In the genomic region with DNA sequence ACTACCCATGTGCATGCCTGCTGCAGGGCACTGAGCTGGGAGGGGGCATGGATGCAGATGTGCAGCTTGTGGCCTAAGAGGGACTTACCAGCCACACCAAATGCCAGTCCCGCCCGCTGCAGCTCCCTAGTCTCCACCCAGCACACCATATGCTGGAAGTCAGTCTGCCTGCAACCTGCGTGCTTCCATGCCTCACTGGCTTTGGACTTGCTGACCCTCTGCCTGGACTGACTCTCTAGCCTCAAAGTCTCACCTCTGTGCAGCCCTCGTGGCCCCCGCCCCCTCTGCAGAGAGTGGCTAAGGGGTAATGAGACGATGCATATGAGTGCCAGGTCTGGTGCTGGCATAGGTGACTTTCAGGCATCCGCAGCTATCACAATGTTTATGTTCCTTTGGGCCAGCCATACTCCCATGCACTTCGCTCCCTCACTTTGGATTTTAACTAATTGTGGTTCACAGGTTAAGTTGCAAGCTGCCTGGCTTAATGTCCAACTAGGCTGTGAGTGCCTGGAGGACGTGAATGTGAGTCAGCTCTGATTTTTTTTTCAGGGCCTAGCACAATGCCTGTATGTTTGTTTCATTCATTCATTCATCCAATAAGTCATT, we compare ENCODE assay signal across 1 cellular context.
A peak's percentile ranks its signal among the peaks of the same experiment; 100 is the strongest.
TF ChIP-seq lines count a peak whose summit lies in the region.

No MANE protein-coding gene starts in this region.

TF ChIP-seq in HepG2, 621 proteins besides CTCF, POLR2A, EP300 and RAD21 (continued from another document and continues in another):
- TF ChIP-seq, protein P1, sequence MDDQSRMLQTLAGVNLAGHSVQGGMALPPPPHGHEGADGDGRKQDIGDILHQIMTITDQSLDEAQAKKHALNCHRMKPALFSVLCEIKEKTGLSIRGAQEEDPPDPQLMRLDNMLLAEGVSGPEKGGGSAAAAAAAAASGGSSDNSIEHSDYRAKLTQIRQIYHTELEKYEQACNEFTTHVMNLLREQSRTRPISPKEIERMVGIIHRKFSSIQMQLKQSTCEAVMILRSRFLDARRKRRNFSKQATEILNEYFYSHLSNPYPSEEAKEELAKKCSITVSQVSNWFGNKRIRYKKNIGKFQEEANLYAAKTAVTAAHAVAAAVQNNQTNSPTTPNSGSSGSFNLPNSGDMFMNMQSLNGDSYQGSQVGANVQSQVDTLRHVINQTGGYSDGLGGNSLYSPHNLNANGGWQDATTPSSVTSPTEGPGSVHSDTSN (CRISPR knock-in tag; IDR thresholded peaks at IDR 0.05; ENCODE audit: borderline replicate concordance), result no peak
- TF ChIP-seq ZBTB7B (CRISPR knock-in tag; IDR thresholded peaks at IDR 0.05) (no peak), ZNF691 (CRISPR knock-in tag; IDR thresholded peaks at IDR 0.05; ENCODE audit: borderline replicate concordance, low read depth) (no peak), ZNF816 (CRISPR knock-in tag; IDR thresholded peaks at IDR 0.05; ENCODE audit: borderline replicate concordance) (no peak), ZNF329 (CRISPR knock-in tag; IDR thresholded peaks at IDR 0.05; ENCODE audit: low read depth) (no peak), ZNF576 (CRISPR knock-in tag; IDR thresholded peaks at IDR 0.05) (no peak), ZNF556 (CRISPR knock-in tag; IDR thresholded peaks at IDR 0.05; ENCODE audit: borderline replicate concordance) (peak; percentile 50; the same call in 1 of the 2 replicates), ARID3A (IDR thresholded peaks at IDR 0.05; ENCODE audit: low read depth, low read length) (0 out of 2 replicates have a peak, but pooled peaks have one; percentile 5), E2F5 (CRISPR knock-in tag; conservative IDR thresholded peaks at IDR 0.05) (no peak), ZNF747 (CRISPR knock-in tag; IDR thresholded peaks at IDR 0.05; ENCODE audit: borderline replicate concordance) (no peak), SNAPC5 (CRISPR knock-in tag; IDR thresholded peaks at IDR 0.05; ENCODE audit: borderline replicate concordance) (no peak), ZNF546 (CRISPR knock-in tag; conservative IDR thresholded peaks at IDR 0.05) (no peak), CENPT (CRISPR knock-in tag; IDR thresholded peaks at IDR 0.05; ENCODE audit: low read depth) (no peak), XRCC5 (optimal IDR thresholded peaks at IDR 0.05; ENCODE audit: low read length) (peak; percentile 51), ZBTB42 (CRISPR knock-in tag; IDR thresholded peaks at IDR 0.05) (no peak), KLF13 (CRISPR knock-in tag; IDR thresholded peaks at IDR 0.05) (no peak), SALL1 (CRISPR knock-in tag; IDR thresholded peaks at IDR 0.05) (peak; percentile 46; the same call in 1 of the 2 replicates), SUZ12 (IDR thresholded peaks at IDR 0.05; ENCODE audit: low read depth, low read length) (no peak), TCF12 (IDR thresholded peaks at IDR 0.05) (no peak), TCF12 (CRISPR knock-in tag; IDR thresholded peaks at IDR 0.05) (no peak), PTBP1 (IDR thresholded peaks at IDR 0.05; ENCODE audit: low read depth, low read length, poor library complexity, severe bottlenecking) (no peak), ZNF841 (CRISPR knock-in tag; IDR thresholded peaks at IDR 0.05; ENCODE audit: borderline replicate concordance) (no peak), ZBTB20 (CRISPR knock-in tag; IDR thresholded peaks at IDR 0.05; ENCODE audit: borderline replicate concordance, low read depth) (0 out of 2 replicates have a peak, but pooled peaks have one; percentile 40), SOX6 (IDR thresholded peaks at IDR 0.05) (no peak), SOX6 (CRISPR knock-in tag; IDR thresholded peaks at IDR 0.05) (peak; percentile 35), ERF (CRISPR knock-in tag; IDR thresholded peaks at IDR 0.05) (no peak), HNF4G (IDR thresholded peaks at IDR 0.05; ENCODE audit: borderline replicate concordance, low read depth, low read length) (peak; percentile 54), HNF4G (CRISPR knock-in tag; IDR thresholded peaks at IDR 0.05; ENCODE audit: borderline replicate concordance, low read depth) (no peak), HNRNPK (IDR thresholded peaks at IDR 0.05; ENCODE audit: low read depth, low read length, poor library complexity, severe bottlenecking) (no peak), SP1 (IDR thresholded peaks at IDR 0.05) (no peak), SP1 (CRISPR knock-in tag; IDR thresholded peaks at IDR 0.05) (no peak), TMF1 (CRISPR knock-in tag; IDR thresholded peaks at IDR 0.05; ENCODE audit: low read depth) (no peak), SRSF9 (IDR thresholded peaks at IDR 0.05; ENCODE audit: borderline replicate concordance, insufficient read depth, low read depth, low read length, poor library complexity, severe bottlenecking) (no peak), ZNF83 (CRISPR knock-in tag; IDR thresholded peaks at IDR 0.05; ENCODE audit: borderline replicate concordance) (no peak; the same call in 1 of the 2 replicates), ZNF317 (CRISPR knock-in tag; IDR thresholded peaks at IDR 0.05) (no peak), ZNF782 (CRISPR knock-in tag; IDR thresholded peaks at IDR 0.05; ENCODE audit: borderline replicate concordance) (no peak), ZMYM2 (CRISPR knock-in tag; IDR thresholded peaks at IDR 0.05) (no peak), FOSL1 (CRISPR knock-in tag; IDR thresholded peaks at IDR 0.05; ENCODE audit: borderline replicate concordance) (no peak)
- TF ChIP-seq, protein P2, sequence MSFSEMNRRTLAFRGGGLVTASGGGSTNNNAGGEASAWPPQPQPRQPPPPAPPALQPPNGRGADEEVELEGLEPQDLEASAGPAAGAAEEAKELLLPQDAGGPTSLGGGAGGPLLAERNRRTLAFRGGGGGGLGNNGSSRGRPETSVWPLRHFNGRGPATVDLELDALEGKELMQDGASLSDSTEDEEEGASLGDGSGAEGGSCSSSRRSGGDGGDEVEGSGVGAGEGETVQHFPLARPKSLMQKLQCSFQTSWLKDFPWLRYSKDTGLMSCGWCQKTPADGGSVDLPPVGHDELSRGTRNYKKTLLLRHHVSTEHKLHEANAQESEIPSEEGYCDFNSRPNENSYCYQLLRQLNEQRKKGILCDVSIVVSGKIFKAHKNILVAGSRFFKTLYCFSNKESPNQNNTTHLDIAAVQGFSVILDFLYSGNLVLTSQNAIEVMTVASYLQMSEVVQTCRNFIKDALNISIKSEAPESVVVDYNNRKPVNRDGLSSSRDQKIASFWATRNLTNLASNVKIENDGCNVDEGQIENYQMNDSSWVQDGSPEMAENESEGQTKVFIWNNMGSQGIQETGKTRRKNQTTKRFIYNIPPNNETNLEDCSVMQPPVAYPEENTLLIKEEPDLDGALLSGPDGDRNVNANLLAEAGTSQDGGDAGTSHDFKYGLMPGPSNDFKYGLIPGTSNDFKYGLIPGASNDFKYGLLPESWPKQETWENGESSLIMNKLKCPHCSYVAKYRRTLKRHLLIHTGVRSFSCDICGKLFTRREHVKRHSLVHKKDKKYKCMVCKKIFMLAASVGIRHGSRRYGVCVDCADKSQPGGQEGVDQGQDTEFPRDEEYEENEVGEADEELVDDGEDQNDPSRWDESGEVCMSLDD (CRISPR knock-in tag; IDR thresholded peaks at IDR 0.05; ENCODE audit: borderline replicate concordance), result no peak
- TF ChIP-seq, protein P3, sequence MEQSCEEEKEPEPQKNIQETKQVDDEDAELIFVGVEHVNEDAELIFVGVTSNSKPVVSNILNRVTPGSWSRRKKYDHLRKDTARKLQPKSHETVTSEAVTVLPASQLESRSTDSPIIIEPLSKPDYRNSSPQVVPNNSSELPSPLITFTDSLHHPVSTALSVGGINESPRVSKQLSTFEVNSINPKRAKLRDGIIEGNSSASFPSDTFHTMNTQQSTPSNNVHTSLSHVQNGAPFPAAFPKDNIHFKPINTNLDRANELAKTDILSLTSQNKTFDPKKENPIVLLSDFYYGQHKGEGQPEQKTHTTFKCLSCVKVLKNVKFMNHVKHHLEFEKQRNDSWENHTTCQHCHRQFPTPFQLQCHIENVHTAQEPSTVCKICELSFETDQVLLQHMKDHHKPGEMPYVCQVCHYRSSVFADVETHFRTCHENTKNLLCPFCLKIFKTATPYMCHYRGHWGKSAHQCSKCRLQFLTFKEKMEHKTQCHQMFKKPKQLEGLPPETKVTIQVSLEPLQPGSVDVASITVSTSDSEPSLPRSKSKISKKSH (CRISPR knock-in tag; IDR thresholded peaks at IDR 0.05; ENCODE audit: borderline replicate concordance), result peak; percentile 28; the same call in 1 of the 2 replicates
- TF ChIP-seq, protein P4, sequence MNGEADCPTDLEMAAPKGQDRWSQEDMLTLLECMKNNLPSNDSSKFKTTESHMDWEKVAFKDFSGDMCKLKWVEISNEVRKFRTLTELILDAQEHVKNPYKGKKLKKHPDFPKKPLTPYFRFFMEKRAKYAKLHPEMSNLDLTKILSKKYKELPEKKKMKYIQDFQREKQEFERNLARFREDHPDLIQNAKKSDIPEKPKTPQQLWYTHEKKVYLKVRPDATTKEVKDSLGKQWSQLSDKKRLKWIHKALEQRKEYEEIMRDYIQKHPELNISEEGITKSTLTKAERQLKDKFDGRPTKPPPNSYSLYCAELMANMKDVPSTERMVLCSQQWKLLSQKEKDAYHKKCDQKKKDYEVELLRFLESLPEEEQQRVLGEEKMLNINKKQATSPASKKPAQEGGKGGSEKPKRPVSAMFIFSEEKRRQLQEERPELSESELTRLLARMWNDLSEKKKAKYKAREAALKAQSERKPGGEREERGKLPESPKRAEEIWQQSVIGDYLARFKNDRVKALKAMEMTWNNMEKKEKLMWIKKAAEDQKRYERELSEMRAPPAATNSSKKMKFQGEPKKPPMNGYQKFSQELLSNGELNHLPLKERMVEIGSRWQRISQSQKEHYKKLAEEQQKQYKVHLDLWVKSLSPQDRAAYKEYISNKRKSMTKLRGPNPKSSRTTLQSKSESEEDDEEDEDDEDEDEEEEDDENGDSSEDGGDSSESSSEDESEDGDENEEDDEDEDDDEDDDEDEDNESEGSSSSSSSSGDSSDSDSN (CRISPR knock-in tag; IDR thresholded peaks at IDR 0.05), result peak; percentile 57
- TF ChIP-seq, protein P5, sequence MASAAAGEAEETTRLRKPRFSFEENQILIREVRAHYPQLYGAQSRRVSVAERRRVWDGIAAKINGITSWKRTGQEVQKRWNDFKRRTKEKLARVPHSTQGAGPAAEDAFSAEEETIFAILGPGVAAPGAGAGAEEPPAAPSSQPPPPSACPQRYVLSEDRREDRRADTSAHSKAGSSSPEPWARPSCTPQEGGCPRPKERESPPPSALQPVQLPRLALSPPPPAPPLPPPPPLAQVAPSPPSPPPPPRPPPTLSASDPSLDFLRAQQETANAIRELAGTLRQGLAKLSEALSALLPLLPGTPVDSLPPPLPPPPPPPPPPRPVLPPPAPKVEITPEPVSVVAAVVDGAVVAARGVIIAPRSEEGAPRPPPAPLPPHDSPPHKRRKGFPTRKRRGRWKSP (CRISPR knock-in tag; IDR thresholded peaks at IDR 0.05), result no peak
- TF ChIP-seq, protein P6, sequence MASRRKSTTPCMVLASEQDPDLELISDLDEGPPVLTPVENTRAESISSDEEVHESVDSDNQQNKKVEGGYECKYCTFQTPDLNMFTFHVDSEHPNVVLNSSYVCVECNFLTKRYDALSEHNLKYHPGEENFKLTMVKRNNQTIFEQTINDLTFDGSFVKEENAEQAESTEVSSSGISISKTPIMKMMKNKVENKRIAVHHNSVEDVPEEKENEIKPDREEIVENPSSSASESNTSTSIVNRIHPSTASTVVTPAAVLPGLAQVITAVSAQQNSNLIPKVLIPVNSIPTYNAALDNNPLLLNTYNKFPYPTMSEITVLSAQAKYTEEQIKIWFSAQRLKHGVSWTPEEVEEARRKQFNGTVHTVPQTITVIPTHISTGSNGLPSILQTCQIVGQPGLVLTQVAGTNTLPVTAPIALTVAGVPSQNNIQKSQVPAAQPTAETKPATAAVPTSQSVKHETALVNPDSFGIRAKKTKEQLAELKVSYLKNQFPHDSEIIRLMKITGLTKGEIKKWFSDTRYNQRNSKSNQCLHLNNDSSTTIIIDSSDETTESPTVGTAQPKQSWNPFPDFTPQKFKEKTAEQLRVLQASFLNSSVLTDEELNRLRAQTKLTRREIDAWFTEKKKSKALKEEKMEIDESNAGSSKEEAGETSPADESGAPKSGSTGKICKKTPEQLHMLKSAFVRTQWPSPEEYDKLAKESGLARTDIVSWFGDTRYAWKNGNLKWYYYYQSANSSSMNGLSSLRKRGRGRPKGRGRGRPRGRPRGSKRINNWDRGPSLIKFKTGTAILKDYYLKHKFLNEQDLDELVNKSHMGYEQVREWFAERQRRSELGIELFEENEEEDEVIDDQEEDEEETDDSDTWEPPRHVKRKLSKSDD (CRISPR knock-in tag; IDR thresholded peaks at IDR 0.05; ENCODE audit: low read depth), result peak; percentile 60; the same call in 1 of the 2 replicates
- TF ChIP-seq, protein P7, sequence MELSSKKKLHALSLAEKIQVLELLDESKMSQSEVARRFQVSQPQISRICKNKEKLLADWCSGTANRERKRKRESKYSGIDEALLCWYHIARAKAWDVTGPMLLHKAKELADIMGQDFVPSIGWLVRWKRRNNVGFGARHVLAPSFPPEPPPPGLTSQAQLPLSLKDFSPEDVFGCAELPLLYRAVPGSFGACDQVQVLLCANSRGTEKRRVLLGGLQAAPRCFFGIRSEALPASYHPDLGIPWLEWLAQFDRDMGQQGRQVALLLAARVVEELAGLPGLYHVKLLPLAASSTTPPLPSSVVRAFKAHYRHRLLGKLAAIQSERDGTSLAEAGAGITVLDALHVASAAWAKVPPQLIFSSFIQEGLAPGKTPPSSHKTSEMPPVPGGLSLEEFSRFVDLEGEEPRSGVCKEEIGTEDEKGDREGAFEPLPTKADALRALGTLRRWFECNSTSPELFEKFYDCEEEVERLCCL (CRISPR knock-in tag; IDR thresholded peaks at IDR 0.05; ENCODE audit: borderline replicate concordance), result no peak
